1 cellular context compared by ENCODE assay signal in the genomic region with DNA sequence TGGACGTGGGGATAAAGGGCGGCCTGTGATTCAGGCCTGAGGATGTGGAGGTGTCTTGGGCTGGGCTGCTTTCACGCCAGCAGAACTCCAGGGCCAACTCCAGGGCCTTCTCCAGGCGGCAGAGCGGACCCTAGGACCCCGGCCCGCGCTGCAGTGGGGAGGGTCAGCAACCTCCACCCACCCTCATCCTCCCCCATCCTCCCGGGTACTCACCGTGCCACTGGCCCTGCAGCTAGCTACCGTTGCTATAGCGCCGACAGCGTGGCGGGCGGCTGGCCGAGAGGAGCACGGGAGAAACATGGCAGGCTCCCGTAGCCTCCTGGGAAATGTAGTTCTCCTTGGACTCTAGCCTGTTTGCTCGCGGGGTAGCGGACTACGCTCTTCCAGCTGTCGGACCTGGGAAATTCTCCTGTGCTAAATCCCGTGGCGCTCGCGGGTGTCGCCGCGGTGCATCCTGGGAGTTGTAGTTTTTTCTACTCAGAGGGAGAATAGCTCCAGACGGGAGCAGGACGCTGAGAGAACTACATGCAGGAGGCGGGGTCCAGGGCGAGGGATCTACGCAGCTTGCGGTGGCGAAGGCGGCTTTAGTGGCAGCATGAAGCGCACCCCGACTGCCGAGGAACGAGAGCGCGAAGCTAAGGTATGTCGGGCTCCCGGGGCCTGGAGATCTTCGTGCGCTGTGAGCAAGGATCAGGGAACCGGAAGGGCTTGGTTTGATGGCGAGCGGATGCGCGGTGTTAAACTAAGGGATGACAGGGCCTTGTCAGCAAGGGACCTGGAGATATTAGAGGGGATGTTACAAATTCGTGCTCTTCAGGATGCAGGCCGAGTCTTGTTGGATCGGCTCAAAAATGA.
TF ChIP-seq lines count a peak whose summit lies in the region.

Gene FTO (plus strand): TSS at position 567 of the 855 bp plus-strand sequence.
Gene RPGRIP1L (minus strand): TSS at position 270 of the 855 bp plus-strand sequence. CDS start 3,136 bp downstream, outside the sequence.

TF ChIP-seq in GM23338, 12 proteins besides CTCF, POLR2A, EP300 and RAD21 (continued from another document):
- TF ChIP-seq ZNF462 (CRISPR knock-in tag; IDR thresholded peaks at IDR 0.05) (no peak), ZNF114 (CRISPR knock-in tag; IDR thresholded peaks at IDR 0.05) (no peak), EZH2 (IDR thresholded peaks at IDR 0.05; ENCODE audit: low read depth, unreplicated experiment) (no peak), REST (IDR thresholded peaks at IDR 0.05; ENCODE audit: unreplicated experiment) (no peak), CREB1 (CRISPR knock-in tag; IDR thresholded peaks at IDR 0.05; ENCODE audit: low read depth) (peak; percentile 76), POLR2AphosphoS5 (IDR thresholded peaks at IDR 0.05; ENCODE audit: low read depth) (peak; percentile 77), STAT1 (IDR thresholded peaks at IDR 0.05; ENCODE audit: unreplicated experiment) (no peak), NANOG (IDR thresholded peaks at IDR 0.05; ENCODE audit: borderline replicate concordance) (no peak)
- TF ChIP-seq, protein P1, sequence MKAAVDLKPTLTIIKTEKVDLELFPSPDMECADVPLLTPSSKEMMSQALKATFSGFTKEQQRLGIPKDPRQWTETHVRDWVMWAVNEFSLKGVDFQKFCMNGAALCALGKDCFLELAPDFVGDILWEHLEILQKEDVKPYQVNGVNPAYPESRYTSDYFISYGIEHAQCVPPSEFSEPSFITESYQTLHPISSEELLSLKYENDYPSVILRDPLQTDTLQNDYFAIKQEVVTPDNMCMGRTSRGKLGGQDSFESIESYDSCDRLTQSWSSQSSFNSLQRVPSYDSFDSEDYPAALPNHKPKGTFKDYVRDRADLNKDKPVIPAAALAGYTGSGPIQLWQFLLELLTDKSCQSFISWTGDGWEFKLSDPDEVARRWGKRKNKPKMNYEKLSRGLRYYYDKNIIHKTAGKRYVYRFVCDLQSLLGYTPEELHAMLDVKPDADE (IDR thresholded peaks at IDR 0.05) = peak; percentile 98
